ENCODE assay signal across 9 cellular contexts in the genomic region with DNA sequence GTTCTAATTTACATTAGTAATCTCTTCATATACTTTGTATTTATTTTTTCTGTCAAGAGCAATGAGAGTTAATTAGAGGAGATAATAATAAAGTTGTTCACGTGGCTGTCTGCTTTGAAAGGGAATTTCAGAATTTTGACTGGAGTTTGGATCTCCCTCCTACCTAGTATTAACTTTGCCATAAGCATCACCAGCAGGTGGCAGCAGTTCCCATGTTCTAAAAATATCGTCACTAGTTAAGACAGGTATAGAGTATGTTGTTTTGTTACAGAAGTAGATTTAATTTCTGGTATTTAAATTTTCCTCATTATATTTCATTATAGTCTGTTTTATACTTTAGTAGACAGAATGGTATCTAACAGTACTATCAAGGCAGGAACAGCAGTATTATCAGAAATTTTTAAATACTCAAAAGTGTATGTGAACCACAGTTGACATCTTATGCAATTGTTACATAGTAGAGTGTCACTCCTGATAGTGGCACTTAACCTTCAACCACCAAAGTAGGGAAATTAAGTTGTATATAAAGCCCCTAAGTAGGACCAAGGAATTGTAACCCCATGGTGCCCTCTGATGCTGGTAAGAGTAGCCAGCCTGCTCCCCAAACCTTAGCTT. TPM values are rescaled to one million over a fixed set of nuclear protein-coding genes. Genes with fewer than 3 reads are reported as not detected.
DNase-seq lines count a peak whose midpoint lies in the region; ATAC-seq and TF ChIP-seq lines count a peak whose summit lies in the region.
"Had no signal": no experiment of that assay in that cellular context is flagged by ENCODE, and none has a peak within 500 bp of the region (broad histone marks: within the 10 kb centered on the region; RNA-seq: fewer than 3 reads in every experiment).

No MANE protein-coding gene starts in this region.

- H3K4me1 Mint-ChIP-seq in mesothelial cell of epicardium, result no peaks in the 10 kb centered on the region

- DNase-seq in DND-41 (peak; percentile 74), NCI-H774 (lab: John Stamatoyannopoulos, UW) (peak; percentile 53), mesothelial cell of epicardium (ENCODE audit: low spot score in 2 of 2, unreplicated experiment in 2 of 2) (peak; percentile 40 to 80), NCI-H1048 (lab: John Stamatoyannopoulos, UW) (no peak)
- peak; percentile 87 to 88 for DNase-seq in activated CD4-positive, alpha-beta T cell treated with anti-CD3 and anti-CD28 coated beads, Interleukin-2, amount 50 U/mL, for 48 hours
- peak; percentile 76 for DNase-seq in effector CD8-positive, alpha-beta T cell (lab: John Stamatoyannopoulos, UW)
- DNase-seq in stimulated activated CD8-positive, alpha-beta memory T cell treated with anti-CD3 and anti-CD28 coated beads, Interleukin-7, amount 100 ng/mL, for 4 hours (ENCODE audit: low read depth in 2 of 2), result peak; percentile 55 to 76

- H3K36me3 ChIP-seq in DND-41 (ENCODE audit: insufficient read depth, low read length), result peaks cover 55% of the 10 kb centered on the region

- no peak overlapping the region for H3K4me2 ChIP-seq in DND-41 (ENCODE audit: insufficient read depth, low read length)

- TF ChIP-seq CTCF in DND-41 (IDR thresholded peaks at IDR 0.05; ENCODE audit: borderline replicate concordance, extremely low read depth, low read length, poor library complexity, severe bottlenecking) (peak; percentile 80), mesothelial cell of epicardium (IDR thresholded peaks at IDR 0.05; ENCODE audit: unreplicated experiment) (peak; percentile 83)

- H3K9ac ChIP-seq in DND-41 (ENCODE audit: low read depth, low read length), result no peak overlapping the region

- no peak overlapping the region for H2AFZ ChIP-seq in DND-41 (ENCODE audit: low read depth, low read length)

- H3K9me3 Mint-ChIP-seq in mesothelial cell of epicardium, result no peaks in the 10 kb centered on the region
- H3K9me3 Mint-ChIP-seq: T-helper 1 cell treated with Interleukin-12 subunit alpha and Interleukin-12 subunit beta and Interleukin-4 antibody, amounts not matched to agents 30 μg/mL and 1 μg/mL, for 36 hours had no signal

- no peak overlapping the region for H3K27ac ChIP-seq in DND-41 (ENCODE audit: low read length)

- H3K4me3 ChIP-seq in DND-41 (ENCODE audit: low read depth in 1 of 2, low read length in 2 of 2), result no peak overlapping the region

- H3K27me3 ChIP-seq in DND-41 (ENCODE audit: insufficient read depth, low read length, poor library complexity), result no peaks in the 10 kb centered on the region

- H3K4me1 ChIP-seq in DND-41 (ENCODE audit: insufficient read depth, low read length), result no peaks in the 10 kb centered on the region

- H3K79me2 ChIP-seq in DND-41 (ENCODE audit: insufficient read depth, low read length), result no peaks in the 10 kb centered on the region

- no peak overlapping the region for H3K4me3 Mint-ChIP-seq in mesothelial cell of epicardium
- H3K4me3 Mint-ChIP-seq: T-helper 1 cell treated with Interleukin-12 subunit alpha and Interleukin-12 subunit beta and Interleukin-4 antibody, amounts not matched to agents 30 μg/mL and 1 μg/mL, for 36 hours had no signal

- ATAC-seq in DND-41 (ENCODE audit: insufficient read depth, low read depth), result peak; percentile 90
- ATAC-seq in HG02642 (IDR thresholded peaks at IDR 0.05; ENCODE audit: poor library complexity, unreplicated experiment), result peak; percentile 69

- no peaks in the 10 kb centered on the region for H4K20me1 ChIP-seq in DND-41 (ENCODE audit: insufficient read depth, low read length)

- H3K27me3 Mint-ChIP-seq in mesothelial cell of epicardium (ENCODE audit: low read depth), result no peaks in the 10 kb centered on the region

- peaks cover 28% of the 10 kb centered on the region for H3K36me3 Mint-ChIP-seq in mesothelial cell of epicardium

- H3K9me3 ChIP-seq in DND-41 (ENCODE audit: insufficient read depth, low read length, severe bottlenecking), result no peaks in the 10 kb centered on the region

- H3K27ac Mint-ChIP-seq in mesothelial cell of epicardium, result no peak overlapping the region
- H3K27ac Mint-ChIP-seq: T-helper 1 cell treated with Interleukin-12 subunit alpha and Interleukin-12 subunit beta and Interleukin-4 antibody, amounts not matched to agents 30 μg/mL and 1 μg/mL, for 36 hours had no signal

RNA-seq across cellular contexts. Expression of gene GNPDA1, which starts 20.4 kb away (rescaled TPM):
- total RNA-seq in mesothelial cell of epicardium, result 55.0 to 56.6 TPM (median 55.1 TPM) in 3 replicates

RNA-seq across cellular contexts. Expression of gene RNF14, which starts 23.6 kb away (rescaled TPM):
- 34.0 to 36.5 TPM (median 35.1 TPM) in 3 replicates for total RNA-seq in mesothelial cell of epicardium

RNA-seq across cellular contexts. Expression of gene PCDH12, which starts 34.5 kb away (rescaled TPM):
- 0.07 to 0.29 TPM (median 0.18 TPM) in 3 replicates for total RNA-seq in mesothelial cell of epicardium
